Comparison of ENCODE assay signal across 15 cellular contexts in the genomic region with DNA sequence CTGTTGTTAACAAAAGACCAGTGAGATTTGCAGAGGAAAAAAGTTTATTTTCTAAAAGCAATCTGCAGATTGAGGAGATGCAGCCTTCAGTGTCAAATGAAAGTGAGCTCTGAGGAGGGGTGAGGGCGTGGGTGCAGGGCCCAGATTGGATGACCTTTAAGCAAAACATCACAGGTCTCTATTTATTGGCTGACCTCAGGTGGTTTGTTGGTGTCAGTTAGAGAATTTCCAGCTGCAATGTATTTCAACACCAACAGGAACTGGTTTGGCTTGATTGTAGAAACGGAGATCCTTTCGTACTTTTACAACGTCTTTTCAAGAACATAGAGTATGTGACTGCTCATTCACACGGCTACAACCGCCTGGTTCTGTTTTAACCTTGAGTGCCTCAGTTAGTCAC.
DNase-seq lines count a peak whose midpoint lies in the region; ATAC-seq and TF ChIP-seq lines count a peak whose summit lies in the region.
"Had no signal": no experiment of that assay in that cellular context is flagged by ENCODE, and none has a peak within 500 bp of the region (broad histone marks: within the 10 kb centered on the region; RNA-seq: fewer than 3 reads in every experiment).

No MANE protein-coding gene starts in this region.

- H3K9me3 Mint-ChIP-seq in natural killer cell = no peaks in the 10 kb centered on the region
- H3K9me3 Mint-ChIP-seq: endodermal cell, nephron had no signal

- H3K27ac Mint-ChIP-seq in natural killer cell = no peak overlapping the region
- H3K27ac Mint-ChIP-seq: activated CD4-positive, alpha-beta memory T cell treated with anti-CD3 and anti-CD28 coated beads, Interleukin-2, amount 10 ng/mL, durations not matched to agents 7 days and 5 days; endodermal cell had no signal

- H3K4me1 Mint-ChIP-seq in natural killer cell = no peaks in the 10 kb centered on the region
- H3K4me1 Mint-ChIP-seq: activated CD4-positive, alpha-beta memory T cell treated with anti-CD3 and anti-CD28 coated beads, Interleukin-2, amount 10 ng/mL, durations not matched to agents 7 days and 5 days; endodermal cell; nephron had no signal

- TF ChIP-seq CTCF in GM12865 (IDR thresholded peaks at IDR 0.05; ENCODE audit: insufficient read depth, low read depth, low read length, missing control alignments) (no peak), GM20000 (IDR thresholded peaks at IDR 0.05; ENCODE audit: extremely low read depth, missing control alignments) (no peak), epithelial cell of esophagus (IDR thresholded peaks at IDR 0.05; ENCODE audit: insufficient read depth, low read depth, low read length, missing control alignments) (no peak), natural killer cell (IDR thresholded peaks at IDR 0.05) (no peak)

- ATAC-seq in HG03565 (IDR thresholded peaks at IDR 0.05; ENCODE audit: unreplicated experiment) (peak; percentile 57), natural killer cell (no peak)
- ATAC-seq: left lobe of liver had no signal

- no peak overlapping the region for H3K4me3 Mint-ChIP-seq in natural killer cell
- H3K4me3 Mint-ChIP-seq: activated CD4-positive, alpha-beta memory T cell treated with anti-CD3 and anti-CD28 coated beads, Interleukin-2, amount 10 ng/mL, durations not matched to agents 7 days and 5 days; endodermal cell; nephron had no signal

- intact Hi-C loops in natural killer cell (cut with micrococcal nuclease) = no loop called here

- DNase-seq in GM12865 (ENCODE audit: low read depth) = peak; percentile 82
- peak; percentile 9 for DNase-seq in GM20000 (ENCODE audit: low spot score)
- DNase-seq in epithelial cell of esophagus (ENCODE audit: low read depth) = peak; percentile 77
- no peak for DNase-seq in natural killer cell
- DNase-seq in activated CD8-positive, alpha-beta memory T cell treated with anti-CD3 and anti-CD28 coated beads for 24 hours = no peak
- DNase-seq in NCI-H187 treated with DMSO at 0.1 percent for 48 hours (lab: John Stamatoyannopoulos, UW) = no peak
- no peak for DNase-seq in activated CD4-positive, CD25-positive, alpha-beta regulatory T cell treated with anti-CD3 and anti-CD28 coated beads, Interleukin-2, amount 50 U/mL, for 72 hours
- DNase-seq: activated CD4-positive, alpha-beta memory T cell treated with anti-CD3 and anti-CD28 coated beads, Interleukin-2, amount 10 ng/mL, durations not matched to agents 7 days and 5 days; activated effector memory CD4-positive, alpha-beta T cell treated with anti-CD3 and anti-CD28 coated beads, Interleukin-2, amount 50 U/mL, for 16 hours; endodermal cell; MG63; NCI-H2227 treated with DMSO at 0.1 percent for 48 hours had no signal

- H3K27me3 Mint-ChIP-seq in natural killer cell (ENCODE audit: low read depth in 2 of 2) = no peaks in the 10 kb centered on the region
- H3K27me3 Mint-ChIP-seq: activated CD4-positive, alpha-beta memory T cell treated with anti-CD3 and anti-CD28 coated beads, Interleukin-2, amount 10 ng/mL, durations not matched to agents 7 days and 5 days had no signal

- no peaks in the 10 kb centered on the region for H3K36me3 Mint-ChIP-seq in natural killer cell

- H3K4me3 ChIP-seq in GM12865 (ENCODE audit: low read depth, low read length) = peak overlapping the region; percentile 5
- H3K4me3 ChIP-seq in epithelial cell of esophagus (ENCODE audit: low read length) = no peak overlapping the region
- H3K4me3 ChIP-seq: MG63 had no signal

Comparison
In these comparisons a context has a peak if more than half of its experiments do, and no peak if none do; other contexts are left out.
1. DNase-seq: peak in GM12865 (single experiment), GM20000 (single experiment) and epithelial cell of esophagus (single experiment); none in natural killer cell (single experiment), activated CD8-positive, alpha-beta memory T cell treated with anti-CD3 and anti-CD28 coated beads for 24 hours (single experiment), NCI-H187 treated with DMSO at 0.1 percent for 48 hours (single experiment) and activated CD4-positive, CD25-positive, alpha-beta regulatory T cell treated with anti-CD3 and anti-CD28 coated beads, Interleukin-2, amount 50 U/mL, for 72 hours (single experiment).